ENCODE assay signal across 9 cellular contexts in genomic region chr11:44899959-44900358, GRCh38. TPM values are rescaled to one million over a fixed set of nuclear protein-coding genes. Genes with fewer than 3 reads are reported as not detected.
A peak's percentile ranks its signal among the peaks of the same experiment; 100 is the strongest.
DNase-seq lines count a peak whose midpoint lies in the region; ATAC-seq and TF ChIP-seq lines count a peak whose summit lies in the region.
"Had no signal": no experiment of that assay in that cellular context is flagged by ENCODE, and none has a peak within 500 bp of the region (broad histone marks: within the 10 kb centered on the region; RNA-seq: fewer than 3 reads in every experiment).

No MANE protein-coding gene starts in this region.

- no peaks in the 10 kb centered on the region for H3K79me2 ChIP-seq in HCT116 (ENCODE audit: insufficient read depth, low read length)

- H3K4me2 ChIP-seq in HCT116 (ENCODE audit: low read length), result no peak overlapping the region

- intact Hi-C loops in HCT116 (cut with micrococcal nuclease), result no loop called here
- intact Hi-C loops in ovary (cut with DNase I), result loop anchor here in 2 of 4 donors (5.0 kb wide), 2 partner anchors 173 to 278 kb away; partner anchors contain the start of gene TSPAN18 (in 1 of the 2)

- WGBS in gastroesophageal sphincter (ENCODE audit: low coverage in 1 of 2), 2 donors, result 62% methylated on average over 3 of the region's 3 CpGs; no CpG with 5 or more reads in 1 of the 2 donors
- WGBS in ovary, 3 donors, result 79 to 83% (median 80%) methylated on average over 3 of the region's 3 CpGs

- H3K9me3 ChIP-seq in HCT116 (ENCODE audit: control insufficient read depth in 1 of 2, insufficient read depth in 1 of 2, low read depth in 1 of 2, low read length in 2 of 2), result no peaks in the 10 kb centered on the region
- no peaks in the 10 kb centered on the region for H3K9me3 ChIP-seq in gastroesophageal sphincter
- no peaks in the 10 kb centered on the region for H3K9me3 ChIP-seq in ovary

- no peaks in the 10 kb centered on the region for H3K9me2 ChIP-seq in HCT116 (ENCODE audit: insufficient read depth)

- POLR2A ChIA-PET in HCT116 (lab: Charles Lee), result interaction anchor here (1.1 kb wide), 1 partner anchor 174 kb away, joined by 3 read pairs; no protein-coding TSS in a partner anchor

- TF ChIP-seq EP300 in gastroesophageal sphincter (IDR thresholded peaks at IDR 0.05) (no peak), ovary (IDR thresholded peaks at IDR 0.05) (no peak)

- DNase-seq in AG09319 (ENCODE audit: extremely low read depth, low read depth) (peak; percentile 16), HCT116 (ENCODE audit: low read depth, low spot score) (peak; percentile 48), UCSD-AML1 (lab: John Stamatoyannopoulos, UW; ENCODE audit: unreplicated experiment) (peak; percentile 64), KG1 (lab: John Stamatoyannopoulos, UW) (no peak), ovary (no peak), AML-193 (lab: John Stamatoyannopoulos, UW) (no peak)

- ATAC-seq in HCT116, result peak; percentile 91
- peak; percentile 57 for ATAC-seq in gastroesophageal sphincter
- ATAC-seq in GM19463 (IDR thresholded peaks at IDR 0.05; ENCODE audit: unreplicated experiment), result no peak

- no peaks in the 10 kb centered on the region for H4K20me1 ChIP-seq in HCT116 (ENCODE audit: insufficient read depth)

- H3K27me3 ChIP-seq in HCT116 (ENCODE audit: insufficient read depth, low read length) (no peaks in the 10 kb centered on the region), gastroesophageal sphincter (no peaks in the 10 kb centered on the region), ovary (no peaks in the 10 kb centered on the region)

- TF ChIP-seq CTCF in AG09319 (IDR thresholded peaks at IDR 0.05; ENCODE audit: low read depth, low read length) (no peak), HCT116 (IDR thresholded peaks at IDR 0.05 in 2 of 3, conservative IDR thresholded peaks at IDR 0.05 in 1 of 3; ENCODE audit: borderline replicate concordance in 1 of 3, insufficient read depth in 1 of 3, low read depth in 2 of 3, low read length in 2 of 3) (no peak), gastroesophageal sphincter (IDR thresholded peaks at IDR 0.05) (no peak), ovary (IDR thresholded peaks at IDR 0.05) (no peak)

- H3K27ac ChIP-seq in HCT116 (ENCODE audit: low read depth, low read length), result no peak overlapping the region
- peak overlapping the region in 1 of 4 donors; percentile 1 for H3K27ac ChIP-seq in gastroesophageal sphincter
- no peak overlapping the region for H3K27ac ChIP-seq in ovary

- TF ChIP-seq POLR2A in HCT116 (IDR thresholded peaks at IDR 0.05; ENCODE audit: borderline replicate concordance, extremely low read depth, insufficient read depth, insufficient read length) (no peak), gastroesophageal sphincter (IDR thresholded peaks at IDR 0.05) (no peak), ovary (IDR thresholded peaks at IDR 0.05) (no peak)

- no peaks in the 10 kb centered on the region for H3K36me3 ChIP-seq in HCT116 (ENCODE audit: control insufficient read depth in 1 of 2, insufficient read depth in 2 of 2, low read length in 2 of 2)
- H3K36me3 ChIP-seq in gastroesophageal sphincter, result peaks cover 0 to 16% of the 10 kb centered on the region in 2 donors
- no peaks in the 10 kb centered on the region for H3K36me3 ChIP-seq in ovary

- TF ChIP-seq RAD21 in HCT116 (IDR thresholded peaks at IDR 0.05; ENCODE audit: low read depth), result no peak

- CTCF ChIA-PET in HCT116 (lab: Charles Lee), result interaction anchor here (1.1 kb wide), 1 partner anchor 278 kb away, joined by 5 read pairs; no protein-coding TSS in a partner anchor

- H3K4me1 ChIP-seq in HCT116 (ENCODE audit: control insufficient read depth in 1 of 2, insufficient read depth in 2 of 2, low read length in 2 of 2) (no peaks in the 10 kb centered on the region), gastroesophageal sphincter (peaks cover 0 to 16% (median 0%) of the 10 kb centered on the region in 3 donors), ovary (ENCODE audit: insufficient read depth) (no peaks in the 10 kb centered on the region)

- no TSS peak for BruUV-seq in HCT116 (replicated peaks; lab: Mats Ljungman, UMichigan)

- no peak overlapping the region for H3K9ac ChIP-seq in HCT116 (ENCODE audit: low read length)

- no peak overlapping the region for H3K4me3 ChIP-seq in HCT116 (replicated peaks in 1 of 2; ENCODE audit: low read depth in 1 of 2, low read length in 2 of 2)
- no peak overlapping the region for H3K4me3 ChIP-seq in gastroesophageal sphincter
- no peak overlapping the region for H3K4me3 ChIP-seq in ovary
- H3K4me3 ChIP-seq: skin epidermis had no signal

- H2AFZ ChIP-seq in HCT116 (ENCODE audit: low read depth, low read length, poor library complexity, severe bottlenecking), result no peak overlapping the region

- RAD21 ChIA-PET in HCT116 (lab: Charles Lee; ENCODE audit: low non-redundant PET in 1 of 2, low total read pairs in 2 of 2, uncharacterized antibody in 2 of 2, unreplicated experiment in 2 of 2), result no interaction called here

TF ChIP-seq in HCT116, 20 proteins besides CTCF, POLR2A, EP300 and RAD21:
- TF ChIP-seq SP1 (IDR thresholded peaks at IDR 0.05; ENCODE audit: low read depth), result 0 out of 2 replicates have a peak, but pooled peaks have one; percentile 44
- TF ChIP-seq CEBPB (IDR thresholded peaks at IDR 0.05; ENCODE audit: low read depth), result no peak

RNA-seq across cellular contexts. Expression of gene TP53I11, which starts 50.7 kb away (rescaled TPM):
- total RNA-seq in HCT116 (2021; ENCODE audit: unreplicated experiment), result 46.9 TPM
- polyA plus RNA-seq in HCT116 (2012), result 43.2 and 45.5 TPM in 2 replicates
- 100 to 1,000 TPM in 1 of 4 donors, 10 to 100 TPM in 3; 19.8 to 110 (median 40.8) TPM for total RNA-seq in gastroesophageal sphincter
- total RNA-seq in ovary, result 10 to 100 TPM in 6 of 7 donors, 1 to 10 TPM in 1; 9.2 to 51.9 (median 21.8) TPM
- polyA plus RNA-seq in ovary, result 10 to 100 TPM; 20.3 to 26.6 TPM

Comparison
In these comparisons a context has a peak if more than half of its experiments do, and no peak if none do; other contexts are left out.
1. DNase-seq: peak in AG09319 (single experiment), HCT116 (single experiment) and UCSD-AML1 (single experiment); none in KG1 (single experiment), ovary (0 of 5) and AML-193 (0 of 2).